Comparison of ENCODE assay signal across 8 cellular contexts in the genomic region with DNA sequence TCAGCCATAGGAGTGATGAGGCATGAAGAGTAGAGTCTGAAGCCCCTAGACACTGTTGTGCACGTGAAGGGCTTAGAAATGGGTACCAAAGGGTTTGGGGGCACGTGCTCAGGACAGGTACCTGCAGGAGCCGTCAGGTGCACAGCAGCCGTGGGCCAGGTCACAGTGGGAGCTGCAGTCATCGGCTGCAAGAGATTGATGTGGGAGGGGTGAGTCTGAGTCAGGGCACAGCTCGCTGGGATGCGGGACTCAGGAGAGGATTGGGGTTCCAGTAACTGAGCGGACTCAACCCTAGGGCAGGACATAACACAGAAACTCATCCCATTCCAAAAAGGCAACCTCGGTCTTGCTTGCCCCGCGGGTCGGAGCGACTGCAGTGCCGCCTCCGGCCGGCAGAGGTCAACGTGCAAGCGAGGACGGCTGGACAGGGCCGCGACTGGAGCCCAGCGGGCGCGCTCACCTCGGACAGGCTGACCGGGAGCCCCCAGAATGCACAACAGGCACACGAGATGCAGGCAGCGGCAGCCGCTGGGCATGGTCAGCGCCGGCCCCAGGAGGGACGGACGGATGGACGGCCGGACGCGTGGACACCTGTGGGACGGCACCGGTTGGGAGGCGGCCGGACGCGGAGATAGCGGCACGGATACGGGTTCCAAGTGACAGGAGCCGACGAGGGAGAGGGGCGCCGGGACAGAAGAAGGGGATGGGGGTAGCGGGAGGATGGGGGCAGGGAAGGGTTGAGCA. TPM values are rescaled to one million over a fixed set of nuclear protein-coding genes. Genes with fewer than 3 reads are reported as not detected.
DNase-seq lines count a peak whose midpoint lies in the region; ATAC-seq and TF ChIP-seq lines count a peak whose summit lies in the region.

No MANE protein-coding gene starts in this region.

- H3K9ac ChIP-seq in HCT116 (ENCODE audit: low read length), result peak overlapping the region; percentile 17; the same call in 1 of the 2 replicates

- CTCF ChIA-PET in CD8-positive, alpha-beta memory T cell (lab: Charles Lee), result interaction anchor here (1.0 to 5.1 kb wide), 12 partner anchors 10 to 53 kb away, joined by 3 to 61 read pairs (median 6); a partner anchor contains a TSS
- CTCF ChIA-PET in HCT116 (lab: Charles Lee), result interaction anchor here (0.7 to 4.6 kb wide), 3 partner anchors 13 to 53 kb away, joined by 3 to 31 read pairs (median 3); no protein-coding TSS in a partner anchor

- no peaks in the 10 kb centered on the region for H3K36me3 ChIP-seq in CD8-positive, alpha-beta memory T cell (ENCODE audit: insufficient read depth, low read length)
- H3K36me3 ChIP-seq in HCT116 (ENCODE audit: control insufficient read depth in 1 of 2, insufficient read depth in 2 of 2, low read length in 2 of 2), result no peaks in the 10 kb centered on the region; a peak in 1 of 4 replicates

- BruUV-seq in HCT116 (replicated peaks; lab: Mats Ljungman, UMichigan), result no TSS peak

- no peak for TF ChIP-seq POLR2A in HCT116 (IDR thresholded peaks at IDR 0.05; ENCODE audit: borderline replicate concordance, extremely low read depth, insufficient read depth, insufficient read length)

- peak; percentile 49 to 75 (median 52) for DNase-seq in CD8-positive, alpha-beta memory T cell
- DNase-seq in HCT116 (ENCODE audit: low read depth, low spot score) (peak; percentile 60), NCI-H524 (lab: John Stamatoyannopoulos, UW) (peak; percentile 8 to 65), left lobe of liver (ENCODE audit: low spot score) (peak; percentile 85)
- peak; percentile 29 to 41 for DNase-seq in activated CD4-positive, alpha-beta T cell treated with anti-CD3 and anti-CD28 coated beads, Interleukin-2, amount 50 U/mL, for 24 hours (ENCODE audit: low read depth in 1 of 2, low spot score in 1 of 2)
- DNase-seq in stimulated activated CD4-positive, alpha-beta T cell treated with anti-CD3 and anti-CD28 coated beads, Interleukin-1b, Interleukin-23, amount 100 ng/mL, for 4 hours (ENCODE audit: low read depth in 2 of 2), result peak; percentile 46 to 66

- H3K9me2 ChIP-seq in HCT116 (ENCODE audit: insufficient read depth), result no peaks in the 10 kb centered on the region

- peak; percentile 76 for ATAC-seq in HCT116
- peak; percentile 97 for ATAC-seq in left lobe of liver
- ATAC-seq in HG03159 (IDR thresholded peaks at IDR 0.05; ENCODE audit: unreplicated experiment), result no peak

- H3K4me2 ChIP-seq in HCT116 (ENCODE audit: low read length), result peak overlapping the region; percentile 97

- H4K20me1 ChIP-seq in HCT116 (ENCODE audit: insufficient read depth), result no peaks in the 10 kb centered on the region

- peaks cover 0 to 5% of the 10 kb centered on the region in 2 donors for H3K27me3 Mint-ChIP-seq in CD8-positive, alpha-beta memory T cell
- H3K27me3 Mint-ChIP-seq in dendritic cell treated with granulocyte-macrophage colony-stimulating factor and Interleukin-4, amounts not matched to agents 40 ng/mL and 50 ng/mL, for 4 days, result peaks cover 36% of the 10 kb centered on the region

- peak; percentile 84 to 92 (median 85) for TF ChIP-seq CTCF in HCT116 (IDR thresholded peaks at IDR 0.05 in 2 of 3, conservative IDR thresholded peaks at IDR 0.05 in 1 of 3; ENCODE audit: borderline replicate concordance in 1 of 3, insufficient read depth in 1 of 3, low read depth in 2 of 3, low read length in 2 of 3)

- intact Hi-C loops in HCT116 (cut with micrococcal nuclease), result loop anchor here (1.0 to 2.0 kb wide), 2 partner anchors 42 to 52 kb away; no protein-coding TSS in a partner anchor
- intact Hi-C loops in dendritic cell treated with granulocyte-macrophage colony-stimulating factor and Interleukin-4, amounts not matched to agents 40 ng/mL and 50 ng/mL, for 4 days (cut with micrococcal nuclease), result loop anchor here (1.0 kb wide), 1 partner anchor 52 kb away; no protein-coding TSS in a partner anchor

- RAD21 ChIA-PET in HCT116 (lab: Charles Lee; ENCODE audit: low non-redundant PET in 1 of 2, low total read pairs in 2 of 2, uncharacterized antibody in 2 of 2, unreplicated experiment in 2 of 2), result no interaction called here

- peak; percentile 88 for TF ChIP-seq RAD21 in HCT116 (IDR thresholded peaks at IDR 0.05; ENCODE audit: low read depth)

- H3K4me3 ChIP-seq in CD8-positive, alpha-beta memory T cell (ENCODE audit: low read length), result peak overlapping the region; percentile 74
- peak overlapping the region; percentile 50 to 61 for H3K4me3 ChIP-seq in HCT116 (replicated peaks in 1 of 2; ENCODE audit: low read depth in 1 of 2, low read length in 2 of 2)

- peak overlapping the region; percentile 6 to 89 (median 68) for H3K27ac Mint-ChIP-seq in CD8-positive, alpha-beta memory T cell
- H3K27ac Mint-ChIP-seq in dendritic cell treated with granulocyte-macrophage colony-stimulating factor and Interleukin-4, amounts not matched to agents 40 ng/mL and 50 ng/mL, for 4 days, result no peak overlapping the region

- H3K9me3 Mint-ChIP-seq in CD8-positive, alpha-beta memory T cell, result no peaks in the 10 kb centered on the region
- H3K9me3 Mint-ChIP-seq in dendritic cell treated with granulocyte-macrophage colony-stimulating factor and Interleukin-4, amounts not matched to agents 40 ng/mL and 50 ng/mL, for 4 days, result no peaks in the 10 kb centered on the region

- no peaks in the 10 kb centered on the region for H3K9me3 ChIP-seq in CD8-positive, alpha-beta memory T cell (ENCODE audit: low read length)
- H3K9me3 ChIP-seq in HCT116 (ENCODE audit: control insufficient read depth in 1 of 2, insufficient read depth in 1 of 2, low read depth in 1 of 2, low read length in 2 of 2), result no peaks in the 10 kb centered on the region

- H3K79me2 ChIP-seq in HCT116 (ENCODE audit: insufficient read depth, low read length), result no peaks in the 10 kb centered on the region

- no peak overlapping the region for H2AFZ ChIP-seq in HCT116 (ENCODE audit: low read depth, low read length, poor library complexity, severe bottlenecking)

- peak overlapping the region; percentile 45 to 92 (median 83) for H3K4me3 Mint-ChIP-seq in CD8-positive, alpha-beta memory T cell
- peak overlapping the region; percentile 83 for H3K4me3 Mint-ChIP-seq in dendritic cell treated with granulocyte-macrophage colony-stimulating factor and Interleukin-4, amounts not matched to agents 40 ng/mL and 50 ng/mL, for 4 days

- H3K27ac ChIP-seq in CD8-positive, alpha-beta memory T cell (ENCODE audit: low read depth, low read length), result no peak overlapping the region
- no peak overlapping the region for H3K27ac ChIP-seq in HCT116 (ENCODE audit: low read depth, low read length)

- H3K27me3 ChIP-seq in CD8-positive, alpha-beta memory T cell (ENCODE audit: insufficient read depth, low read length, poor library complexity, severe bottlenecking), result no peaks in the 10 kb centered on the region
- H3K27me3 ChIP-seq in HCT116 (ENCODE audit: insufficient read depth, low read length), result no peaks in the 10 kb centered on the region

- peaks cover 11% of the 10 kb centered on the region for H3K4me1 ChIP-seq in CD8-positive, alpha-beta memory T cell (ENCODE audit: insufficient read depth, low read length)
- peaks cover 8 to 39% of the 10 kb centered on the region in 2 experiments; a peak in 3 of 4 replicates for H3K4me1 ChIP-seq in HCT116 (ENCODE audit: control insufficient read depth in 1 of 2, insufficient read depth in 2 of 2, low read length in 2 of 2)

- POLR2A ChIA-PET in CD8-positive, alpha-beta memory T cell (lab: Charles Lee), result interaction anchor here (0.6 to 1.5 kb wide), 4 partner anchors 26 to 65 kb away, joined by 3 to 5 read pairs (median 4); no protein-coding TSS in a partner anchor
- POLR2A ChIA-PET in HCT116 (lab: Charles Lee), result no interaction called here

- peaks cover 11 to 16% (median 14%) of the 10 kb centered on the region in 3 donors for H3K4me1 Mint-ChIP-seq in CD8-positive, alpha-beta memory T cell
- H3K4me1 Mint-ChIP-seq in dendritic cell treated with granulocyte-macrophage colony-stimulating factor and Interleukin-4, amounts not matched to agents 40 ng/mL and 50 ng/mL, for 4 days (ENCODE audit: low read depth), result peaks cover 18% of the 10 kb centered on the region

- H3K36me3 Mint-ChIP-seq in CD8-positive, alpha-beta memory T cell, result peaks cover 0 to 27% (median 3%) of the 10 kb centered on the region in 3 donors
- H3K36me3 Mint-ChIP-seq in dendritic cell treated with granulocyte-macrophage colony-stimulating factor and Interleukin-4, amounts not matched to agents 40 ng/mL and 50 ng/mL, for 4 days (ENCODE audit: low read depth), result peaks cover 43% of the 10 kb centered on the region

TF ChIP-seq in HCT116, 20 proteins besides CTCF, POLR2A, EP300 and RAD21:
- TF ChIP-seq ZNF274 (IDR thresholded peaks at IDR 0.05; ENCODE audit: low read depth, low read length), result no peak
- TF ChIP-seq, protein P1, sequence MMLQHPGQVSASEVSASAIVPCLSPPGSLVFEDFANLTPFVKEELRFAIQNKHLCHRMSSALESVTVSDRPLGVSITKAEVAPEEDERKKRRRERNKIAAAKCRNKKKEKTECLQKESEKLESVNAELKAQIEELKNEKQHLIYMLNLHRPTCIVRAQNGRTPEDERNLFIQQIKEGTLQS (IDR thresholded peaks at IDR 0.05), result no peak
- TF ChIP-seq POLR2AphosphoS5 (IDR thresholded peaks at IDR 0.05; ENCODE audit: low read depth, low read length), result peak; percentile 28; the same call in 1 of the 2 replicates

RNA-seq across cellular contexts. Expression of a gene that starts 0.9 kb away (rescaled TPM):
- total RNA-seq in CD8-positive, alpha-beta memory T cell, result 1 to 10 TPM; 1.9 TPM
- polyA plus RNA-seq in CD8-positive, alpha-beta memory T cell, result 1.4 TPM
- total RNA-seq in HCT116 (2021; ENCODE audit: unreplicated experiment) (1.6 TPM), left lobe of liver (not detected)
- polyA plus RNA-seq in HCT116 (2012), result 2.7 and 2.8 TPM in 2 replicates

RNA-seq across cellular contexts. Expression of a gene that starts 22.9 kb away (rescaled TPM):
- 10 to 100 TPM; 48.8 to 49.1 TPM for total RNA-seq in CD8-positive, alpha-beta memory T cell
- 11.8 TPM for polyA plus RNA-seq in CD8-positive, alpha-beta memory T cell
- total RNA-seq in HCT116 (2021; ENCODE audit: unreplicated experiment), result 45.2 TPM
- 29.1 and 32.0 TPM in 2 replicates for polyA plus RNA-seq in HCT116 (2012)
- total RNA-seq in left lobe of liver, result 14.0 TPM

RNA-seq across cellular contexts. Expression of a gene that starts 27.1 kb away (rescaled TPM):
- total RNA-seq in CD8-positive, alpha-beta memory T cell, result 10 to 100 TPM; 35.8 to 36.4 TPM
- polyA plus RNA-seq in CD8-positive, alpha-beta memory T cell, result 28.2 TPM
- 29.9 TPM for total RNA-seq in HCT116 (2021; ENCODE audit: unreplicated experiment)
- polyA plus RNA-seq in HCT116 (2012), result 14.5 and 16.4 TPM in 2 replicates
- total RNA-seq in left lobe of liver, result 11.9 TPM

RNA-seq across cellular contexts. Expression of a gene that starts 55.7 kb away (rescaled TPM):
- total RNA-seq in CD8-positive, alpha-beta memory T cell, result under 1 TPM; 0.11 to 0.13 TPM
- not detected for polyA plus RNA-seq in CD8-positive, alpha-beta memory T cell
- 1.2 TPM for total RNA-seq in HCT116 (2021; ENCODE audit: unreplicated experiment)
- 0.65 and 0.97 TPM in 2 replicates for polyA plus RNA-seq in HCT116 (2012)
- 0.40 TPM for total RNA-seq in left lobe of liver

Comparison
In these comparisons a context has a peak if more than half of its experiments do, and no peak if none do; other contexts are left out.
1. DNase-seq: peak in every context shown above with its lines; median percentile 85 in left lobe of liver; 60 in HCT116; 56 in stimulated activated CD4-positive, alpha-beta T cell treated with anti-CD3 and anti-CD28 coated beads, Interleukin-1b, Interleukin-23, amount 100 ng/mL, for 4 hours; 52 in CD8-positive, alpha-beta memory T cell; 36 in NCI-H524; 35 in activated CD4-positive, alpha-beta T cell treated with anti-CD3 and anti-CD28 coated beads, Interleukin-2, amount 50 U/mL, for 24 hours.